ENCODE assay signal across 1 cellular context in genomic region chr7:32587431-32587948, GRCh38.
TF ChIP-seq lines count a peak whose summit lies in the region.

No MANE protein-coding gene starts in this region.

TF ChIP-seq in A549, 52 proteins besides CTCF, POLR2A, EP300 and RAD21 (continued from another document):
- TF ChIP-seq JUN (IDR thresholded peaks at IDR 0.05) (peak; percentile 17 to 82; a peak in 4 of 5 replicates), CHD2 (IDR thresholded peaks at IDR 0.05; ENCODE audit: low read length, partially characterized antibody) (no peak), GATA3 (IDR thresholded peaks at IDR 0.05; ENCODE audit: borderline replicate concordance) (peak; percentile 94), FOSL2 (IDR thresholded peaks at IDR 0.05) (peak; percentile 59), FOSL2 (CRISPR knock-in tag; IDR thresholded peaks at IDR 0.05) (peak; percentile 63)
